In the genomic region with DNA sequence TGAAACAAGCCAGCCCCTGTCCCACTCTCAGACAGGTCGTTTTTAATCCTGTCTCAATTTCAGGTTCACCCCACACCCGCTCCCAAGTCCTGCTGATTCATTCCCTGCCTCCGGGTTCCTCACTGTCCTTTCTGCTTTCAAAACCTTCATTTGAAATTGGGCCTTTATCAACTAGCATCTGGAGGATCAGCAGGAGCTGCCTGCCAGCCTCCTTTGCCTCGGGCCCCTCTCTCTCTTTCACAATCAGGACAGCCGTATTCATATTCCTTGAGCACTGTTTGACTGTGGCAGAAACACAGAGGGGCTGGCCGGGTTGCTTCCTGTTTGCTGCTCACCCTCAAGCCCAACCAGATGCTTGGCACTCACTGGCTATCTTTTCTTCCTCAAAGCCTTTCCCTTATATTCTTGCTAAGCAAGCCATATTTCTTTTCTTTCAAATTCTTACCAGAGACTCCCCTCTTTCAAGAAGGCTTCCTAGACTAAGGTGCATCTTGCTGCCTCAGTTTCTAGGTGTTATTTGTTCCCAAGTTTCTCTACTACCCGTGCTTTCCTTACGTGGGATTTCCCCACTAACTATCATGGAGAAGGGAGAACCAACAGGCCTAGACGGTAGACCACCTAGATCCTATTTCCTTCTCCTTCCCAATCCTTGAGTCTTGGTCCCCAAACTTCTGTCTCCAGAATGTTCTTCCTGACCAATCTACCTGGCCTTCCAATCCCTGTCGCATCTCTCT, we compare ENCODE assay signal across 9 cellular contexts. TPM values are rescaled to one million over a fixed set of nuclear protein-coding genes. Genes with fewer than 3 reads are reported as not detected.
DNase-seq lines count a peak whose midpoint lies in the region; ATAC-seq and TF ChIP-seq lines count a peak whose summit lies in the region.
"Had no signal": no experiment of that assay in that cellular context is flagged by ENCODE, and none has a peak within 500 bp of the region (broad histone marks: within the 10 kb centered on the region; RNA-seq: fewer than 3 reads in every experiment).

No MANE protein-coding gene starts in this region.

- peak overlapping the region in 1 of 3 donors; percentile 4 for H3K4me3 Mint-ChIP-seq in T-cell

- intact Hi-C loops in right cardiac atrium (cut with DNase I): no loop called here
- intact Hi-C loops in cardiac septum (cut with DNase I): no loop called here

- no peaks in the 10 kb centered on the region for H3K27me3 Mint-ChIP-seq in T-cell

- no peak overlapping the region for H3K4me3 ChIP-seq in right cardiac atrium (ENCODE audit: low read length)
- no peak overlapping the region for H3K4me3 ChIP-seq in WERI-Rb-1 (ENCODE audit: low read depth, low read length)
- H3K4me3 ChIP-seq: heart left ventricle had no signal

- no peaks in the 10 kb centered on the region for H3K9me3 ChIP-seq in right cardiac atrium (ENCODE audit: control insufficient read depth, low read length)
- no peaks in the 10 kb centered on the region for H3K9me3 ChIP-seq in WERI-Rb-1 (ENCODE audit: severe bottlenecking)
- H3K9me3 ChIP-seq: heart left ventricle had no signal

- H3K4me1 ChIP-seq in right cardiac atrium (ENCODE audit: control insufficient read depth, insufficient read depth, low read length) (peaks cover 2% of the 10 kb centered on the region), foreskin keratinocyte (peaks cover 27% of the 10 kb centered on the region)

- CTCF ChIA-PET in T-cell (lab: Charles Lee): no interaction called here

- no peak overlapping the region for H3K27ac ChIP-seq in right cardiac atrium (ENCODE audit: low read length)
- no peak overlapping the region for H3K27ac ChIP-seq in foreskin keratinocyte
- no peak overlapping the region for H3K27ac ChIP-seq in WERI-Rb-1

- peaks cover 63 to 78% (median 72%) of the 10 kb centered on the region in 3 donors for H3K4me1 Mint-ChIP-seq in T-cell

- TF ChIP-seq POLR2A in GM18505 (IDR thresholded peaks at IDR 0.05; ENCODE audit: borderline replicate concordance, extremely low read depth, insufficient read depth, insufficient read length): no peak

- peak overlapping the region; percentile 1 to 25 for H3K27ac Mint-ChIP-seq in T-cell

- no peaks in the 10 kb centered on the region for H3K9me3 Mint-ChIP-seq in T-cell

- no peak for ATAC-seq in right cardiac atrium
- no peak for ATAC-seq in T-cell (replicated peaks in 1 of 4)
- peak; percentile 13 for ATAC-seq in foreskin keratinocyte
- ATAC-seq in GM18517 (IDR thresholded peaks at IDR 0.05; ENCODE audit: unreplicated experiment): no peak
- no peak for ATAC-seq in GM21381 (IDR thresholded peaks at IDR 0.05; ENCODE audit: unreplicated experiment)
- ATAC-seq in GM18505 (IDR thresholded peaks at IDR 0.05; ENCODE audit: unreplicated experiment): no peak
- ATAC-seq: heart left ventricle had no signal

- TF ChIP-seq CTCF in foreskin keratinocyte (conservative IDR thresholded peaks at IDR 0.05) (no peak), WERI-Rb-1 (IDR thresholded peaks at IDR 0.05; ENCODE audit: low read depth, low read length) (no peak)

- DNase-seq in right cardiac atrium (peak in 2 of 3 donors; percentile 62 to 63), cardiac septum (ENCODE audit: low spot score) (no peak), T-cell (no peak), foreskin keratinocyte (peak; percentile 42 to 74), WERI-Rb-1 (no peak)

- H3K36me3 Mint-ChIP-seq in T-cell: no peaks in the 10 kb centered on the region

- H3K36me3 ChIP-seq in WERI-Rb-1: no peaks in the 10 kb centered on the region
- H3K36me3 ChIP-seq: heart left ventricle had no signal

- H3K27me3 ChIP-seq in right cardiac atrium (ENCODE audit: control insufficient read depth, insufficient read depth) (no peaks in the 10 kb centered on the region), foreskin keratinocyte (no peaks in the 10 kb centered on the region), WERI-Rb-1 (ENCODE audit: insufficient read depth, low read depth, severe bottlenecking) (peaks cover 2% of the 10 kb centered on the region)

- POLR2A ChIA-PET in T-cell (lab: Charles Lee): interaction anchor here in 1 of 2 donors (0.6 kb wide), 1 partner anchor 21 kb away, joined by 3 read pairs; no protein-coding TSS in a partner anchor

- 58% methylated on average over 10 of the region's 10 CpGs for WGBS in right cardiac atrium

RNA-seq across cellular contexts. Expression of a gene that starts 3.0 kb away (rescaled TPM):
- total RNA-seq in right cardiac atrium (1 to 10 TPM in 3 of 4 donors, under 1 TPM in 1; 0.91 to 2.2 (median 1.7) TPM), cardiac septum (0.65 TPM), T-cell (10 to 100 TPM in 2 of 5 donors, 1 to 10 TPM in 3; 5.3 to 19.6 (median 7.9) TPM), foreskin keratinocyte (73.4 and 95.8 TPM in 2 replicates)
- polyA plus RNA-seq in right cardiac atrium (0.25 TPM), foreskin keratinocyte (25.2 and 26.0 TPM in 2 replicates)

RNA-seq across cellular contexts. Expression of a gene that starts 36.4 kb away (rescaled TPM):
- under 1 TPM; 0.23 to 0.50 (median 0.24) TPM for total RNA-seq in right cardiac atrium
- polyA plus RNA-seq in right cardiac atrium: 0.02 TPM
- 0.86 TPM for total RNA-seq in cardiac septum
- total RNA-seq in T-cell: 1 to 10 TPM in 3 of 5 donors, under 1 TPM in 2; 0.82 to 3.3 (median 1.1) TPM
- 0.95 and 1.3 TPM in 2 replicates for total RNA-seq in foreskin keratinocyte
- 0.48 TPM in 2 replicates for polyA plus RNA-seq in foreskin keratinocyte

RNA-seq across cellular contexts. Expression of a gene that starts 41.8 kb away (rescaled TPM):
- total RNA-seq in right cardiac atrium: under 1 TPM in 1 of 4 donors, not detected in 3; 0.26 TPM
- polyA plus RNA-seq in right cardiac atrium: not detected
- not detected for total RNA-seq in cardiac septum
- total RNA-seq in T-cell: 1 to 10 TPM in 2 of 5 donors, under 1 TPM in 3; 0.47 to 3.5 (median 0.88) TPM
- total RNA-seq in foreskin keratinocyte: not detected in 2 replicates
- polyA plus RNA-seq in foreskin keratinocyte: not detected in 2 replicates
- total RNA-seq: heart left ventricle had no signal
- polyA plus RNA-seq: heart left ventricle had no signal

Comparison
In these comparisons a context has a peak if more than half of its experiments do, and no peak if none do; other contexts are left out.
1. DNase-seq: peak in right cardiac atrium (2 of 3) and foreskin keratinocyte (2 of 2); none in cardiac septum (single experiment), T-cell (0 of 34) and WERI-Rb-1 (single experiment).